ENCODE assay signal across 22 cellular contexts in the genomic region with DNA sequence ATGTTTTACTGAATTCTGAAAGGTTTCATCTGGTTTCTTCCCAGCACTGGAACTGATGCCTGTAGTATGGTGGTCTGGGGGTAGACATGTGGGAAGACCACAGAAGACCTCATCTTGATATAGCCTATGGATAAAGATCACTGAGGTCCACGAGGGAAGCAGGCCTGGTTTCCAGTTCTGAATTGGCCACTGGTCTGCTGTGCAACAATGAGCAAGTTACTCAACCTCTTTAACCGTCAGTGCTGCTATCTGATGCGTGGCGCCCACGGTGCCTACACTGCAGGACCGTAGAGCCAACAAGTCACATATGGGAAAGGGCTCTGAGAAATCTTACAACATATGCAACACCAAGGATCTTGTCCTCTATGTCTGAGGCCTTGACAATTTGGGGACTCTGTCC. TPM values are rescaled to one million over a fixed set of nuclear protein-coding genes. Genes with fewer than 3 reads are reported as not detected.
DNase-seq lines count a peak whose midpoint lies in the region; ATAC-seq, FAIRE-seq and TF ChIP-seq lines count a peak whose summit lies in the region.
"Had no signal": no experiment of that assay in that cellular context is flagged by ENCODE, and none has a peak within 500 bp of the region (broad histone marks: within the 10 kb centered on the region; RNA-seq: fewer than 3 reads in every experiment).

No MANE protein-coding gene starts in this region.

- peak; percentile 92 for FAIRE-seq in GM12892 (lab: Jason Lieb, UNC)

- peak overlapping the region; percentile 56 for H3K27ac Mint-ChIP-seq in CD4-positive, alpha-beta T cell

- no peaks in the 10 kb centered on the region for H3F3A ChIP-seq in OCI-LY1 (ENCODE audit: insufficient read depth, low read length)

- H3K4me3 Mint-ChIP-seq in CD4-positive, alpha-beta T cell, result no peak overlapping the region
- H3K4me3 Mint-ChIP-seq: T-cell had no signal

- no peak overlapping the region; the same call in 1 of the 2 replicates for H3K9ac ChIP-seq in OCI-LY1 (ENCODE audit: low read length)

- no peak for DNase-seq in CD4-positive, alpha-beta T cell
- DNase-seq in GM12892 (ENCODE audit: insufficient read length) (no peak), germinal center (ENCODE audit: low spot score) (peak; percentile 21), AML-193 (lab: John Stamatoyannopoulos, UW) (no peak)
- DNase-seq in stimulated activated CD8-positive, alpha-beta memory T cell treated with anti-CD3 and anti-CD28 coated beads, Interleukin-4, amount 100 ng/mL, for 48 hours, result no peak
- no peak for DNase-seq in activated CD8-positive, alpha-beta memory T cell treated with anti-CD3 and anti-CD28 coated beads for 24 hours
- DNase-seq: activated CD4-positive, alpha-beta T cell treated with anti-CD3 and anti-CD28 coated beads, Interleukin-2, amount 50 U/mL, for 4 hours; activated T-cell treated with anti-CD3 and anti-CD28 coated beads, Interleukin-2, amount 50 U/mL, for 48 hours; body of pancreas; DMS79 treated with DMSO at 0.1 percent for 48 hours; IMR-90; left cardiac atrium; NCI-H187; NCI-H345; PC-9; SIG-M5; stimulated activated CD4-positive, alpha-beta T cell treated with anti-CD3 and anti-CD28 coated beads, Interleukin-1b, Interleukin-23, amount 100 ng/mL, for 48 hours; T-cell; upper lobe of left lung had no signal

- H4K20me1 ChIP-seq in OCI-LY1 (ENCODE audit: insufficient read depth, low read length), result peaks cover 3% of the 10 kb centered on the region; the same call in 1 of the 2 replicates

- ATAC-seq in CD4-positive, alpha-beta T cell (ENCODE audit: poor library complexity), result no peak
- ATAC-seq in HG03097 (IDR thresholded peaks at IDR 0.05; ENCODE audit: low FRiP score, unreplicated experiment), result no peak
- ATAC-seq: body of pancreas, left cardiac atrium, T-cell had no signal

- no peak for TF ChIP-seq CTCF in CD4-positive, alpha-beta T cell (IDR thresholded peaks at IDR 0.05)
- no peak for TF ChIP-seq CTCF in OCI-LY1 (IDR thresholded peaks at IDR 0.05; ENCODE audit: low read length)

- H3K36me3 ChIP-seq in OCI-LY1 (ENCODE audit: insufficient read depth, low read length), result peaks cover 93% of the 10 kb centered on the region

- H2AFZ ChIP-seq in OCI-LY1 (ENCODE audit: low read length), result no peak overlapping the region
- H2AFZ ChIP-seq: PC-9 had no signal

- no peak for TF ChIP-seq POLR2A in GM12892 (IDR thresholded peaks at IDR 0.05; ENCODE audit: low read depth, low read length)

- H3K9me2 ChIP-seq in OCI-LY1 (ENCODE audit: low read depth, low read length), result no peaks in the 10 kb centered on the region

- peaks cover 58% of the 10 kb centered on the region for H3K4me1 ChIP-seq in OCI-LY1 (ENCODE audit: insufficient read depth, low read length, severe bottlenecking)

- H3K4me1 Mint-ChIP-seq in CD4-positive, alpha-beta T cell (ENCODE audit: low read depth), result peaks cover 80% of the 10 kb centered on the region

- CTCF ChIA-PET in CD4-positive, alpha-beta T cell (lab: Charles Lee), result no interaction called here

- no peaks in the 10 kb centered on the region for H3K27me3 Mint-ChIP-seq in CD4-positive, alpha-beta T cell
- H3K27me3 Mint-ChIP-seq: T-cell had no signal

- no peaks in the 10 kb centered on the region for H3K9me3 ChIP-seq in CD4-positive, alpha-beta T cell (ENCODE audit: control insufficient read depth, low read length)
- H3K9me3 ChIP-seq in OCI-LY1 (ENCODE audit: low read length), result no peaks in the 10 kb centered on the region
- H3K9me3 ChIP-seq: body of pancreas, upper lobe of left lung had no signal

- H3K36me3 Mint-ChIP-seq in CD4-positive, alpha-beta T cell (ENCODE audit: low read depth), result peaks cover 97% of the 10 kb centered on the region

- H3K4me2 ChIP-seq in OCI-LY1 (ENCODE audit: low read length), result peak overlapping the region; percentile 41; the same call in 1 of the 2 replicates
- H3K4me2 ChIP-seq: PC-9 had no signal

- H3K27me3 ChIP-seq in CD4-positive, alpha-beta T cell (ENCODE audit: control insufficient read depth, insufficient read depth, low read length), result no peaks in the 10 kb centered on the region
- H3K27me3 ChIP-seq in OCI-LY1 (ENCODE audit: insufficient read depth, low read length), result no peaks in the 10 kb centered on the region
- H3K27me3 ChIP-seq: body of pancreas, upper lobe of left lung had no signal

- H3K9me3 Mint-ChIP-seq in CD4-positive, alpha-beta T cell, result no peaks in the 10 kb centered on the region
- H3K9me3 Mint-ChIP-seq: T-cell had no signal

- H3K79me2 ChIP-seq in OCI-LY1 (ENCODE audit: insufficient read depth, low read length), result peaks cover 66% of the 10 kb centered on the region

- intact Hi-C loops in CD4-positive, alpha-beta T cell (cut with DNase I, micrococcal nuclease), result no loop called here

- POLR2A ChIA-PET in CD4-positive, alpha-beta T cell (lab: Charles Lee), result no interaction called here

- peak overlapping the region; percentile 17 for H3K4me3 ChIP-seq in OCI-LY1 (ENCODE audit: low read depth, low read length, poor library complexity, severe bottlenecking)
- H3K4me3 ChIP-seq: body of pancreas, coronary artery, PC-9, upper lobe of left lung had no signal

- H3K27ac ChIP-seq in CD4-positive, alpha-beta T cell (ENCODE audit: low read depth, low read length), result no peak overlapping the region
- H3K27ac ChIP-seq in OCI-LY1 (ENCODE audit: low read depth, low read length, poor library complexity, severe bottlenecking), result peak overlapping the region; percentile 69
- H3K27ac ChIP-seq: body of pancreas, coronary artery, PC-9, upper lobe of left lung had no signal

RNA-seq across cellular contexts. Expression of gene TLE3, which starts 13.3 kb away (rescaled TPM):
- total RNA-seq in CD4-positive, alpha-beta T cell, result 100 to 1,000 TPM; 159 to 167 TPM
- 12.9 TPM for polyA plus RNA-seq in GM12892 (2012; ENCODE audit: missing spikeins)
